In genomic region chr9:127450831-127451680, GRCh38 we compare ENCODE assay signal across 8 cellular contexts. TPM values are rescaled to one million over a fixed set of nuclear protein-coding genes. Genes with fewer than 3 reads are reported as not detected.
DNase-seq lines count a peak whose midpoint lies in the region; ATAC-seq lines count a peak whose summit lies in the region.

Gene LRSAM1, plus strand, starts transcription at chr9:127451510. Its CDS starts 3,018 bp downstream, at chr9:127454528.
Gene RPL12, minus strand, starts transcription at chr9:127451406. Its CDS starts 89 bp downstream, at chr9:127451317.

- peak; percentile 38 for ATAC-seq in GM19468 (IDR thresholded peaks at IDR 0.05; ENCODE audit: extremely low read depth, unreplicated experiment)

- DNase-seq in CMK (ENCODE audit: low read depth) (peak; percentile 95), HT-29 (ENCODE audit: low spot score) (peak; percentile 98), lung microvascular endothelial cell (ENCODE audit: low read depth in 2 of 2) (peak; percentile 95 to 97)
- peak; percentile 83 for DNase-seq in NK-92 treated with Interleukin-12 subunit alpha and Interleukin-12 subunit beta, amount 100 ng/mL, for 24 hours (lab: John Stamatoyannopoulos, UW)
- DNase-seq in activated CD8-positive, alpha-beta memory T cell treated with anti-CD3 and anti-CD28 coated beads for 24 hours, result peak; percentile 100
- DNase-seq in effector CD4-positive, alpha-beta T cell, result peak; percentile 100
- peak; percentile 95 to 98 (median 98) for DNase-seq in stimulated activated CD4-positive, alpha-beta T cell treated with anti-CD3 and anti-CD28 coated beads, TNF-alpha, amount 100 ng/mL, for 4 hours (ENCODE audit: low read depth in 3 of 3)

RNA-seq across cellular contexts. Expression of gene LRSAM1, which starts in this region (rescaled TPM):
- 14.9 and 20.6 TPM in 2 replicates for total RNA-seq in HT-29 (2014; rRNA removed; shearing (Covaris generic))
- total RNA-seq in lung microvascular endothelial cell, result 8.7 and 9.9 TPM in 2 replicates

RNA-seq across cellular contexts. Expression of gene RPL12, which starts in this region (rescaled TPM):
- total RNA-seq in HT-29 (2014; rRNA removed; shearing (Covaris generic)), result 1,249 and 1,284 TPM in 2 replicates
- 1,080 and 1,166 TPM in 2 replicates for total RNA-seq in lung microvascular endothelial cell

Comparison
In these comparisons a context has a peak if more than half of its experiments do, and no peak if none do; other contexts are left out.
1. Peak in every context shown above with its lines: DNase-seq and ATAC-seq.